Comparison of ENCODE assay signal across 7 cellular contexts in genomic region chr16:21372862-21373261, GRCh38.
DNase-seq lines count a peak whose midpoint lies in the region; ATAC-seq, FAIRE-seq and TF ChIP-seq lines count a peak whose summit lies in the region.
"Not testable (repeated sequence)": the region's sequence is repeated elsewhere in the genome, so short reads cannot be mapped to it uniquely, and the experiment has no call there.

No MANE protein-coding gene starts in this region.

- not testable (repeated sequence) for H3K9me3 ChIP-seq in WERI-Rb-1 (ENCODE audit: severe bottlenecking); endocrine pancreas (ENCODE audit: control insufficient read depth, low read length); left lung; neural cell (ENCODE audit: low read length); pancreas

- H3F3A ChIP-seq in neural cell (ENCODE audit: insufficient read depth, low read length, poor library complexity, severe bottlenecking) = not testable (repeated sequence)

- H4K20me1 ChIP-seq in neural cell (ENCODE audit: insufficient read depth) = not testable (repeated sequence)

- not testable (repeated sequence) for H3K9me2 ChIP-seq in neural cell (ENCODE audit: insufficient read depth, low read length)

- H2AFZ ChIP-seq in neural cell (ENCODE audit: low read depth, low read length) = not testable (repeated sequence)

- DNase-seq in Caki2 (ENCODE audit: low read depth) = peak; percentile 60
- not testable (repeated sequence) for DNase-seq in WERI-Rb-1, left lung, pancreas
- DNase-seq in renal cortical epithelial cell (ENCODE audit: low read depth) = peak; percentile 49

- not testable (repeated sequence) for H3K79me2 ChIP-seq in neural cell (replicated peaks; ENCODE audit: insufficient read depth, low read length)

- FAIRE-seq in pancreas (lab: Jason Lieb, UNC) = not testable (repeated sequence)

- in situ Hi-C loops in Caki2 (cut with HindIII; ENCODE audit: low pct_unique_long_range_greater_than_20kb, low sequenced_read_pairs) = not testable (repeated sequence)

- not testable (repeated sequence) for TF ChIP-seq RAD21 in neural cell (conservative IDR thresholded peaks at IDR 0.05)

- ATAC-seq in left lung (peak; percentile 28), pancreas (peak in 3 of 4 donors; percentile 81 to 87 (median 84))

- H3K27ac ChIP-seq in WERI-Rb-1 (peak overlapping the region; percentile 55), neural cell (ENCODE audit: low read length) (peak overlapping the region; percentile 64)
- not testable (repeated sequence) for H3K27ac ChIP-seq in left lung, pancreas

- not testable (repeated sequence) for H3K9ac ChIP-seq in endocrine pancreas (ENCODE audit: control insufficient read depth, insufficient read depth, low read length); neural cell (ENCODE audit: low read length)

- not testable (repeated sequence) for H3K27me3 ChIP-seq in WERI-Rb-1 (ENCODE audit: insufficient read depth, low read depth, severe bottlenecking); endocrine pancreas (ENCODE audit: control insufficient read depth, insufficient read depth, low read length); left lung; neural cell (ENCODE audit: insufficient read depth, low read depth, low read length); pancreas

- intact Hi-C loops in left lung (cut with DNase I); pancreas (cut with DNase I): not testable (repeated sequence)

- H3K4me3 ChIP-seq in WERI-Rb-1 (ENCODE audit: low read depth, low read length); left lung; pancreas: not testable (repeated sequence)
- H3K4me3 ChIP-seq in endocrine pancreas (ENCODE audit: control insufficient read depth, insufficient read depth, low read length) (peak overlapping the region; percentile 7), neural cell (ENCODE audit: low read length) (peak overlapping the region; percentile 25)

- 54 to 58% methylated on average over 6 of the region's 7 CpGs for WGBS in pancreas, 2 donors

- not testable (repeated sequence) for H3K36me3 ChIP-seq in WERI-Rb-1; endocrine pancreas (ENCODE audit: control insufficient read depth, insufficient read depth, low read length); left lung; neural cell (ENCODE audit: insufficient read depth, low read length); pancreas

- TF ChIP-seq CTCF in WERI-Rb-1 (IDR thresholded peaks at IDR 0.05; ENCODE audit: low read depth, low read length); left lung (IDR thresholded peaks at IDR 0.05); neural cell (IDR thresholded peaks at IDR 0.05; ENCODE audit: poor library complexity, severe bottlenecking); pancreas (IDR thresholded peaks at IDR 0.05): not testable (repeated sequence)

- TF ChIP-seq EP300 in neural cell (conservative IDR thresholded peaks at IDR 0.05; ENCODE audit: poor library complexity, severe bottlenecking) = not testable (repeated sequence)

- H3K4me1 ChIP-seq in endocrine pancreas (ENCODE audit: control insufficient read depth, insufficient read depth, low read length); left lung; pancreas: not testable (repeated sequence)

- H3K4me2 ChIP-seq in neural cell (ENCODE audit: low read length) = not testable (repeated sequence)
